1 cellular context compared by ENCODE assay signal in genomic region chr15:55758580-55758986, GRCh38.
TF ChIP-seq lines count a peak whose summit lies in the region.

No MANE protein-coding gene starts in this region.

TF ChIP-seq in HepG2, 621 proteins besides CTCF, POLR2A, EP300 and RAD21 (continued from another document):
- TF ChIP-seq ZBTB4 (CRISPR knock-in tag; IDR thresholded peaks at IDR 0.05; ENCODE audit: borderline replicate concordance) (no peak), HDAC1 (CRISPR knock-in tag; IDR thresholded peaks at IDR 0.05) (no peak), HOXA3 (CRISPR knock-in tag; IDR thresholded peaks at IDR 0.05) (no peak), SNRNP70 (IDR thresholded peaks at IDR 0.05; ENCODE audit: low read depth, low read length) (no peak)
TF ChIP-seq in HepG2: peak in this region for 1.
